Comparison of ENCODE assay signal across 8 cellular contexts in the genomic region with DNA sequence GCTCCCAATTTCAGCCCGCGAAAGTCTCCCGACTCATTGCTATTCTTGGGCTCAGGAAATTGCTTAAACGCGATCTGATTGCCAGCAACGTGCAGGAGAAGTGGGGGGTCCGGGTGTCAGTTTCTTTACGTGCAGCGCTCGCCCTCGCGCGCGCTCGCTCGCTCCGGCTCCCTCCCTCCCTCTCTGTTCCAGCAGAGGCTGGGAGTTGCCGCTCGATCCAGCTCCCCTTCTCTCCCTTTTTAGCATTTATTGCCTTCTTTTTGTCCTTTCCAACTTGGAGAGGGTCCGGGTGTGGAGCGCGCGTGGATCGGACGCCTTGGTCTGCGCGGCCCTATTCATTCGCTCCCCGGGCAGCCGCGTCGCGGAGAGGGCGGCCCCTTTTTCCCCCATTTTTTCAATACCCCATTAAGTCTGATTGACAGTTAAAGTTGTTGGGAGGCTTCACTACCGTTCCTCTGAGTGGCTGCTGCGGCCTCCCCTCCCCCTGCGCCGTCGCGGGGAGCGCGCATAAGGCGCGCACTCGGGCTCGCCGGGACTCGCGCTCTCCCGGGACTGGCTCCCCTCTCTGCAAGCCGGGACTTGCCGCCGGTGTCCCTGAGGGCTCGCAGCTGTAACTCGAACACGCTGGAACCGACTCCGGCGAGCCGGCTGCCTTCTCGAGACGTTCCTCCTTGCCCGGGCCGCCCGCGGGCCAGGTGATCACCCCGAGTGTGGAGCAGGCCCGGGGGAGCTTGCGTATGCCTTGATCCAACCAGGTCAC. TPM values are rescaled to one million over a fixed set of nuclear protein-coding genes. Genes with fewer than 3 reads are reported as not detected.
DNase-seq lines count a peak whose midpoint lies in the region; ATAC-seq, FAIRE-seq and TF ChIP-seq lines count a peak whose summit lies in the region.

Gene DHRS3, minus strand, starts transcription at position 310 of the 760 bp plus-strand sequence. CDS start 862 bp downstream, outside the sequence.

- H3K27ac Mint-ChIP-seq in Calu3 (ENCODE audit: unreplicated experiment): peak within 1 kb of the TSS; percentile 96
- peak within 1 kb of the TSS; percentile 96 to 97 for H3K27ac Mint-ChIP-seq in natural killer cell

- H3K27me3 Mint-ChIP-seq in Calu3 (ENCODE audit: unreplicated experiment) (no peaks in the 10 kb centered on the region), natural killer cell (ENCODE audit: low read depth in 2 of 2) (no peaks in the 10 kb centered on the region)

- H3K27me3 ChIP-seq in Peyer's patch: no peaks in the 10 kb centered on the region

- peaks cover 0 to 43% (median 13%) of the 10 kb centered on the region in 4 donors for H3K4me1 ChIP-seq in Peyer's patch

- peak within 1 kb of the TSS; percentile 81 to 98 (median 93) for H3K27ac ChIP-seq in Peyer's patch

- no peaks in the 10 kb centered on the region for H3K9me3 ChIP-seq in Peyer's patch

- CTCF ChIA-PET in Calu3 (lab: Charles Lee): interaction anchor here (0.6 to 3.4 kb wide), 5 partner anchors 14 to 236 kb away, joined by 3 to 21 read pairs (median 5); no protein-coding TSS in a partner anchor

- peak within 1 kb of the TSS; percentile 92 for H3K4me3 Mint-ChIP-seq in Calu3 (ENCODE audit: low read depth, unreplicated experiment)
- peak within 1 kb of the TSS; percentile 100 for H3K4me3 Mint-ChIP-seq in natural killer cell

- no peaks in the 10 kb centered on the region for H3K36me3 ChIP-seq in Peyer's patch

- TF ChIP-seq POLR2A in Peyer's patch (IDR thresholded peaks at IDR 0.05): peak; percentile 61 to 76

- intact Hi-C loops in Calu3 (cut with micrococcal nuclease; ENCODE audit: unreplicated experiment) (loop anchor here (1.0 to 5.0 kb wide), 6 partner anchors 13 to 237 kb away; no protein-coding TSS in a partner anchor), natural killer cell (cut with micrococcal nuclease) (loop anchor here (1.0 to 2.0 kb wide), 3 partner anchors 17 to 180 kb away; no protein-coding TSS in a partner anchor)

- DNase-seq in Calu3: peak; percentile 86
- peak; percentile 60 for DNase-seq in HK-2 (ENCODE audit: unreplicated experiment)
- peak in 2 of 3 donors; percentile 48 to 87 for DNase-seq in Peyer's patch
- peak; percentile 55 for DNase-seq in activated gamma-delta T cell (lab: John Stamatoyannopoulos, UW)
- DNase-seq in fibroblast of pulmonary artery (ENCODE audit: low read depth): peak; percentile 78
- DNase-seq in natural killer cell: peak; percentile 74
- no peak for DNase-seq in RCC 7860 (ENCODE audit: low spot score)

- FAIRE-seq in RCC 7860 (lab: Jason Lieb, UNC): no peak

- TF ChIP-seq CTCF in Calu3 (IDR thresholded peaks at IDR 0.05; ENCODE audit: unreplicated experiment): no peak
- no peak for TF ChIP-seq CTCF in Peyer's patch (IDR thresholded peaks at IDR 0.05)
- TF ChIP-seq CTCF in fibroblast of pulmonary artery (IDR thresholded peaks at IDR 0.05; ENCODE audit: low read length, missing control alignments): no peak
- no peak for TF ChIP-seq CTCF in natural killer cell (IDR thresholded peaks at IDR 0.05)
- no peak for TF ChIP-seq CTCF in subcutaneous adipose tissue (IDR thresholded peaks at IDR 0.05; ENCODE audit: low read depth)

- peak within 1 kb of the TSS; percentile 53 to 92 (median 70) for H3K4me3 ChIP-seq in Peyer's patch
- H3K4me3 ChIP-seq in fibroblast of pulmonary artery (replicated peaks; ENCODE audit: low read depth, low read length): peak within 1 kb of the TSS; percentile 71

- no peaks in the 10 kb centered on the region for H3K9me3 Mint-ChIP-seq in Calu3 (ENCODE audit: low read depth, unreplicated experiment)
- no peaks in the 10 kb centered on the region for H3K9me3 Mint-ChIP-seq in natural killer cell

- peaks cover 79% of the 10 kb centered on the region for H3K36me3 Mint-ChIP-seq in Calu3 (ENCODE audit: insufficient read depth, unreplicated experiment)
- no peaks in the 10 kb centered on the region for H3K36me3 Mint-ChIP-seq in natural killer cell

- no TSS peak for BruUV-seq in Calu3 (replicated peaks; lab: Mats Ljungman, UMichigan)

- ATAC-seq in natural killer cell: peak; percentile 50 to 68 (median 59)

- H3K4me1 Mint-ChIP-seq in Calu3 (ENCODE audit: low read depth, unreplicated experiment): peaks cover 9% of the 10 kb centered on the region
- peaks cover 62 to 75% of the 10 kb centered on the region in 2 donors for H3K4me1 Mint-ChIP-seq in natural killer cell

RNA-seq across cellular contexts. Expression of gene DHRS3, which starts in this region (rescaled TPM):
- 173 and 239 TPM in 2 replicates for total RNA-seq in Calu3 (2022)
- total RNA-seq in Peyer's patch: 100 to 1,000 TPM in 2 of 4 donors, 10 to 100 TPM in 2; 34.7 to 179 (median 108) TPM
- total RNA-seq in natural killer cell: 100 to 1,000 TPM; 106 to 175 (median 153) TPM
- 100 to 1,000 TPM; 147 to 406 (median 256) TPM for total RNA-seq in subcutaneous adipose tissue
